21 cellular contexts compared by ENCODE assay signal in genomic region chr22:22893891-22894739, GRCh38. TPM values are rescaled to one million over a fixed set of nuclear protein-coding genes. Genes with fewer than 3 reads are reported as not detected.
DNase-seq lines count a peak whose midpoint lies in the region; ATAC-seq and TF ChIP-seq lines count a peak whose summit lies in the region.
"Had no signal": no experiment of that assay in that cellular context is flagged by ENCODE, and none has a peak within 500 bp of the region (broad histone marks: within the 10 kb centered on the region; RNA-seq: fewer than 3 reads in every experiment).

No MANE protein-coding gene starts in this region.

- H3K36me3 Mint-ChIP-seq in activated naive CD4-positive, alpha-beta T cell treated with anti-CD3 and anti-CD28 coated beads, Interleukin-2, amount 10 ng/mL, durations not matched to agents 7 days and 5 days = no peaks in the 10 kb centered on the region
- H3K36me3 Mint-ChIP-seq: CD8-positive, alpha-beta T cell had no signal

- intact Hi-C loops in upper lobe of right lung (cut with DNase I) (loop anchor here (5.0 kb wide), 1 partner anchor 48 kb away; no protein-coding TSS in a partner anchor), Right ventricle myocardium superior (cut with DNase I) (no loop called here)

- peaks cover 70% of the 10 kb centered on the region for H3K4me1 ChIP-seq in OCI-LY1 (ENCODE audit: insufficient read depth, low read length, severe bottlenecking)
- H3K4me1 ChIP-seq in upper lobe of right lung = no peaks in the 10 kb centered on the region
- H3K4me1 ChIP-seq: heart right ventricle, transverse colon had no signal

- peaks cover 6% of the 10 kb centered on the region for H3K4me1 Mint-ChIP-seq in activated naive CD4-positive, alpha-beta T cell treated with anti-CD3 and anti-CD28 coated beads, Interleukin-2, amount 10 ng/mL, durations not matched to agents 7 days and 5 days

- H3K27me3 Mint-ChIP-seq in activated naive CD4-positive, alpha-beta T cell treated with anti-CD3 and anti-CD28 coated beads, Interleukin-2, amount 10 ng/mL, durations not matched to agents 7 days and 5 days = peaks cover 56% of the 10 kb centered on the region

- H3K27ac Mint-ChIP-seq in activated naive CD4-positive, alpha-beta T cell treated with anti-CD3 and anti-CD28 coated beads, Interleukin-2, amount 10 ng/mL, durations not matched to agents 7 days and 5 days = no peak overlapping the region
- H3K27ac Mint-ChIP-seq: CD8-positive, alpha-beta T cell had no signal

- peaks cover 16% of the 10 kb centered on the region; the same call in 1 of the 2 replicates for H3F3A ChIP-seq in OCI-LY1 (ENCODE audit: insufficient read depth, low read length)

- H3K36me3 ChIP-seq in OCI-LY1 (ENCODE audit: insufficient read depth, low read length) (peaks cover 89% of the 10 kb centered on the region), upper lobe of right lung (no peaks in the 10 kb centered on the region)
- H3K36me3 ChIP-seq: heart right ventricle, transverse colon had no signal

- no peak overlapping the region for H2AFZ ChIP-seq in OCI-LY1 (ENCODE audit: low read length)

- ATAC-seq in upper lobe of right lung (peak; percentile 34), HG03280 (IDR thresholded peaks at IDR 0.05; ENCODE audit: unreplicated experiment) (no peak), Right ventricle myocardium superior (ENCODE audit: poor library complexity) (no peak)
- ATAC-seq: CD8-positive, alpha-beta T cell had no signal

- no peak for TF ChIP-seq CTCF in OCI-LY1 (IDR thresholded peaks at IDR 0.05; ENCODE audit: low read length)
- TF ChIP-seq CTCF in upper lobe of right lung (IDR thresholded peaks at IDR 0.05) = no peak

- no peaks in the 10 kb centered on the region for H4K20me1 ChIP-seq in OCI-LY1 (ENCODE audit: insufficient read depth, low read length)

- H3K4me3 ChIP-seq in OCI-LY1 (ENCODE audit: low read depth, low read length, poor library complexity, severe bottlenecking) (peak overlapping the region; percentile 100), upper lobe of right lung (no peak overlapping the region)
- H3K4me3 ChIP-seq: heart right ventricle, transverse colon had no signal

- peak overlapping the region; percentile 100 for H3K9ac ChIP-seq in OCI-LY1 (ENCODE audit: low read length)

- H3K9me2 ChIP-seq in OCI-LY1 (ENCODE audit: low read depth, low read length) = no peaks in the 10 kb centered on the region

- no peak overlapping the region for H3K4me3 Mint-ChIP-seq in activated naive CD4-positive, alpha-beta T cell treated with anti-CD3 and anti-CD28 coated beads, Interleukin-2, amount 10 ng/mL, durations not matched to agents 7 days and 5 days
- H3K4me3 Mint-ChIP-seq: CD8-positive, alpha-beta T cell had no signal

- CTCF ChIA-PET in activated naive CD4-positive, alpha-beta T cell treated with anti-CD3 and anti-CD28 coated beads, Interleukin-2, amount 10 ng/mL, durations not matched to agents 7 days and 5 days (lab: Charles Lee) = interaction anchor here (1.6 kb wide), 1 partner anchor 61 kb away, joined by 4 read pairs; no protein-coding TSS in a partner anchor

- H3K9me3 ChIP-seq in OCI-LY1 (ENCODE audit: low read length) (no peaks in the 10 kb centered on the region), upper lobe of right lung (no peaks in the 10 kb centered on the region)
- H3K9me3 ChIP-seq: heart right ventricle, transverse colon had no signal

- DNase-seq in activated naive CD4-positive, alpha-beta T cell treated with anti-CD3 and anti-CD28 coated beads, Interleukin-2, amount 10 ng/mL, durations not matched to agents 7 days and 5 days = peak; percentile 16
- no peak for DNase-seq in activated naive CD4-positive, alpha-beta T cell treated with anti-CD3 and anti-CD28 coated beads, Interleukin-2, amount 50 U/mL, for 16 hours
- DNase-seq in mesenteric fat pad (ENCODE audit: low spot score) (peak; percentile 84), upper lobe of right lung (peak; percentile 54), Right ventricle myocardium superior (no peak)
- DNase-seq in stimulated activated naive CD4-positive, alpha-beta T cell (lab: John Stamatoyannopoulos, UW) = no peak
- DNase-seq: activated naive CD4-positive, alpha-beta T cell; CD8-positive, alpha-beta T cell; heart right ventricle; Karpas-422; NCI-H1105; NCI-H2081 treated with DMSO at 0.1 percent for 48 hours; NCI-H510A treated with DMSO at 0.1 percent for 48 hours; SHP77; T-helper 1 cell had no signal

- H3K79me2 ChIP-seq in OCI-LY1 (ENCODE audit: insufficient read depth, low read length) = peaks cover 56% of the 10 kb centered on the region

- no peaks in the 10 kb centered on the region for H3K9me3 Mint-ChIP-seq in activated naive CD4-positive, alpha-beta T cell treated with anti-CD3 and anti-CD28 coated beads, Interleukin-2, amount 10 ng/mL, durations not matched to agents 7 days and 5 days
- H3K9me3 Mint-ChIP-seq: CD8-positive, alpha-beta T cell had no signal

- peak overlapping the region; percentile 100 for H3K4me2 ChIP-seq in OCI-LY1 (ENCODE audit: low read length)

- H3K27me3 ChIP-seq in OCI-LY1 (ENCODE audit: insufficient read depth, low read length) (no peaks in the 10 kb centered on the region), upper lobe of right lung (peaks cover 32% of the 10 kb centered on the region)

- peak overlapping the region; percentile 100 for H3K27ac ChIP-seq in OCI-LY1 (ENCODE audit: low read depth, low read length, poor library complexity, severe bottlenecking)
- H3K27ac ChIP-seq in upper lobe of right lung = no peak overlapping the region
- H3K27ac ChIP-seq: heart right ventricle had no signal

RNA-seq across cellular contexts. Expression of gene IGLL5, which starts 6.5 kb away (rescaled TPM):
- total RNA-seq in mesenteric fat pad = not detected
- 12.3 TPM for total RNA-seq in upper lobe of right lung
- not detected for total RNA-seq in Right ventricle myocardium superior
- total RNA-seq: astrocyte, chondrocyte, pulmonary artery endothelial cell had no signal

Comparison
In these comparisons a context has a peak if more than half of its experiments do, and no peak if none do; other contexts are left out.
1. DNase-seq: peak in activated naive CD4-positive, alpha-beta T cell treated with anti-CD3 and anti-CD28 coated beads, Interleukin-2, amount 10 ng/mL, durations not matched to agents 7 days and 5 days (single experiment), mesenteric fat pad (single experiment) and upper lobe of right lung (single experiment); none in activated naive CD4-positive, alpha-beta T cell treated with anti-CD3 and anti-CD28 coated beads, Interleukin-2, amount 50 U/mL, for 16 hours (single experiment), stimulated activated naive CD4-positive, alpha-beta T cell (0 of 6) and Right ventricle myocardium superior (single experiment).
2. RNA of gene IGLL5, which starts 6.5 kb away (total RNA-seq): 12.3 TPM in upper lobe of right lung (single experiment); not detected in mesenteric fat pad (single experiment) and not detected in Right ventricle myocardium superior (single experiment); every median in the first group is over 10 times any median in the second.